ENCODE assay signal across 19 cellular contexts in the genomic region with DNA sequence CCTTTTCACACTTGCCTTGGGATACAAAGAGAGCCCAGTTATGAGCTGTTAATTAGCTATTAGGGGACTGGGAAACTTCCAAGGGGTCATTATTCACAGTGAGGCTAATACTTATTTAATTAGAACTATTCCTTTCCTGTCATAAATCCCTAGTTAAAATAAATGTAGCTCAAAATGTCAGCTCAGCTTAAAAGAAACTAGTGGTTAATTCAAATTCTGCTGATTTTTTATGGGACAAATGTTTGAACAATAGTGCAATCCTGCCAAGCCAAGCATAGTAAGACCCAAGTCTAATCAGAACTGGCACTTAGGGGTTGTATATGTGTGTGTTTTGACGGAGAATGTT.
A peak's percentile ranks its signal among the peaks of the same experiment; 100 is the strongest.
DNase-seq lines count a peak whose midpoint lies in the region; ATAC-seq and TF ChIP-seq lines count a peak whose summit lies in the region.
"Had no signal": no experiment of that assay in that cellular context is flagged by ENCODE, and none has a peak within 500 bp of the region (broad histone marks: within the 10 kb centered on the region; RNA-seq: fewer than 3 reads in every experiment).

No MANE protein-coding gene starts in this region.

- no peaks in the 10 kb centered on the region for H3K9me3 ChIP-seq in CD4-positive, alpha-beta T cell (ENCODE audit: control insufficient read depth, low read length)
- no peaks in the 10 kb centered on the region for H3K9me3 ChIP-seq in OCI-LY1 (ENCODE audit: low read length)
- no peaks in the 10 kb centered on the region for H3K9me3 ChIP-seq in neural progenitor cell (ENCODE audit: low read depth)
- H3K9me3 ChIP-seq: A549, Peyer's patch, SJSA1 had no signal

- H3K27me3 ChIP-seq in CD4-positive, alpha-beta T cell (ENCODE audit: control insufficient read depth, insufficient read depth, low read length), result no peaks in the 10 kb centered on the region
- no peaks in the 10 kb centered on the region for H3K27me3 ChIP-seq in OCI-LY1 (ENCODE audit: insufficient read depth, low read length)
- H3K27me3 ChIP-seq in neural progenitor cell, result no peaks in the 10 kb centered on the region
- H3K27me3 ChIP-seq: Peyer's patch had no signal

- intact Hi-C loops in activated CD4-positive, alpha-beta memory T cell treated with anti-CD3 and anti-CD28 coated beads for 36 hours (cut with micrococcal nuclease), result no loop called here
- intact Hi-C loops in CD4-positive, alpha-beta T cell (cut with DNase I, micrococcal nuclease), result no loop called here

- H3K4me3 ChIP-seq in OCI-LY1 (ENCODE audit: low read depth, low read length, poor library complexity, severe bottlenecking), result no peak overlapping the region
- no peak overlapping the region for H3K4me3 ChIP-seq in neural progenitor cell
- H3K4me3 ChIP-seq: A549, Peyer's patch, SJSA1 had no signal

- no peak overlapping the region for H3K27ac ChIP-seq in CD4-positive, alpha-beta T cell (ENCODE audit: low read depth, low read length)
- peak overlapping the region; percentile 95 for H3K27ac ChIP-seq in OCI-LY1 (ENCODE audit: low read depth, low read length, poor library complexity, severe bottlenecking)
- H3K27ac ChIP-seq in neural progenitor cell, result no peak overlapping the region
- H3K27ac ChIP-seq: A549, KMS-11, SJSA1 had no signal

- ATAC-seq in CD4-positive, alpha-beta T cell (ENCODE audit: poor library complexity), result no peak
- ATAC-seq in HG03378 (IDR thresholded peaks at IDR 0.05; ENCODE audit: unreplicated experiment) (no peak), HG02798 (IDR thresholded peaks at IDR 0.05; ENCODE audit: poor library complexity, unreplicated experiment) (no peak), SK-N-SH treated with all-trans-retinoic acid at 6 μM for 48 hours (no peak)
- ATAC-seq: A549 had no signal

- H4K20me1 ChIP-seq in OCI-LY1 (ENCODE audit: insufficient read depth, low read length) (no peaks in the 10 kb centered on the region), neural progenitor cell (ENCODE audit: low read depth) (no peaks in the 10 kb centered on the region)

- TF ChIP-seq CTCF in CD4-positive, alpha-beta T cell (IDR thresholded peaks at IDR 0.05), result no peak
- no peak for TF ChIP-seq CTCF in OCI-LY1 (IDR thresholded peaks at IDR 0.05; ENCODE audit: low read length)
- no peak for TF ChIP-seq CTCF in neural progenitor cell (IDR thresholded peaks at IDR 0.05)

- H3F3A ChIP-seq in OCI-LY1 (ENCODE audit: insufficient read depth, low read length) (no peaks in the 10 kb centered on the region), neural progenitor cell (ENCODE audit: low read depth) (peaks cover 17% of the 10 kb centered on the region)

- no peaks in the 10 kb centered on the region for H3K9me2 ChIP-seq in OCI-LY1 (ENCODE audit: low read depth, low read length)

- H3K9ac ChIP-seq in OCI-LY1 (ENCODE audit: low read length) (no peak overlapping the region), neural progenitor cell (no peak overlapping the region)
- H3K9ac ChIP-seq: KMS-11 had no signal

- H3K4me2 ChIP-seq in OCI-LY1 (ENCODE audit: low read length), result no peak overlapping the region
- no peak overlapping the region for H3K4me2 ChIP-seq in neural progenitor cell
- H3K4me2 ChIP-seq: A549, KMS-11 had no signal

- no peak for DNase-seq in activated CD4-positive, alpha-beta memory T cell treated with anti-CD3 and anti-CD28 coated beads for 36 hours
- no peak for DNase-seq in activated CD4-positive, alpha-beta memory T cell treated with anti-CD3 and anti-CD28 coated beads, Interleukin-2, amount 10 ng/mL, durations not matched to agents 7 days and 5 days
- no peak for DNase-seq in CD4-positive, alpha-beta T cell
- DNase-seq in neural progenitor cell (ENCODE audit: low spot score), result no peak
- DNase-seq: C1 segment of cervical spinal cord, COR-L47, DMS 273 treated with DMSO at 0.1 percent for 48 hours, DND-41, NCI-H1417 treated with DMSO at 0.1 percent for 48 hours, NCI-H187 treated with DMSO at 0.1 percent for 48 hours, NCI-H226, Peyer's patch had no signal

- H3K4me1 ChIP-seq in OCI-LY1 (ENCODE audit: insufficient read depth, low read length, severe bottlenecking) (peaks cover 60% of the 10 kb centered on the region), neural progenitor cell (peaks cover 20% of the 10 kb centered on the region)
- H3K4me1 ChIP-seq: A549, SJSA1 had no signal

- H3K27me3 Mint-ChIP-seq in activated CD4-positive, alpha-beta memory T cell treated with anti-CD3 and anti-CD28 coated beads for 36 hours, result no peaks in the 10 kb centered on the region
- H3K27me3 Mint-ChIP-seq in activated CD4-positive, alpha-beta memory T cell treated with anti-CD3 and anti-CD28 coated beads, Interleukin-2, amount 10 ng/mL, durations not matched to agents 7 days and 5 days, result no peaks in the 10 kb centered on the region
- no peaks in the 10 kb centered on the region for H3K27me3 Mint-ChIP-seq in CD4-positive, alpha-beta T cell
- H3K27me3 Mint-ChIP-seq in neural progenitor cell (ENCODE audit: insufficient read depth, low read depth), result no peaks in the 10 kb centered on the region

- H3K27ac Mint-ChIP-seq in activated CD4-positive, alpha-beta memory T cell treated with anti-CD3 and anti-CD28 coated beads for 36 hours, result peak overlapping the region; percentile 97
- no peak overlapping the region for H3K27ac Mint-ChIP-seq in activated CD4-positive, alpha-beta memory T cell treated with anti-CD3 and anti-CD28 coated beads, Interleukin-2, amount 10 ng/mL, durations not matched to agents 7 days and 5 days
- peak overlapping the region; percentile 95 for H3K27ac Mint-ChIP-seq in CD4-positive, alpha-beta T cell
- H3K27ac Mint-ChIP-seq in neural progenitor cell, result peak overlapping the region; percentile 74

- H3K9me3 Mint-ChIP-seq in activated CD4-positive, alpha-beta memory T cell treated with anti-CD3 and anti-CD28 coated beads for 36 hours, result no peaks in the 10 kb centered on the region
- no peaks in the 10 kb centered on the region for H3K9me3 Mint-ChIP-seq in activated CD4-positive, alpha-beta memory T cell treated with anti-CD3 and anti-CD28 coated beads, Interleukin-2, amount 10 ng/mL, durations not matched to agents 7 days and 5 days
- H3K9me3 Mint-ChIP-seq in CD4-positive, alpha-beta T cell, result peaks cover 4% of the 10 kb centered on the region
- H3K9me3 Mint-ChIP-seq in neural progenitor cell, result no peaks in the 10 kb centered on the region

- CTCF ChIA-PET in activated CD4-positive, alpha-beta memory T cell treated with anti-CD3 and anti-CD28 coated beads for 36 hours (lab: Charles Lee), result interaction anchor here (1.5 to 9.6 kb wide), 3 partner anchors 18 to 105 kb away, joined by 4 to 150 read pairs (median 48); partner anchors contain the start of gene RASGRP1
- CTCF ChIA-PET in activated CD4-positive, alpha-beta memory T cell treated with anti-CD3 and anti-CD28 coated beads, Interleukin-2, amount 10 ng/mL, durations not matched to agents 7 days and 5 days (lab: Charles Lee), result interaction anchor here (0.6 to 11.7 kb wide), 6 partner anchors 17 to 126 kb away, joined by 4 to 139 read pairs (median 40); partner anchors contain the start of gene RASGRP1
- CTCF ChIA-PET in CD4-positive, alpha-beta T cell (lab: Charles Lee), result interaction anchor here (2.3 to 6.5 kb wide), 3 partner anchors 16 to 105 kb away, joined by 10 to 51 read pairs (median 32); partner anchors contain the start of gene RASGRP1

- H3K36me3 ChIP-seq in OCI-LY1 (ENCODE audit: insufficient read depth, low read length) (no peaks in the 10 kb centered on the region), neural progenitor cell (no peaks in the 10 kb centered on the region)
- H3K36me3 ChIP-seq: Peyer's patch, SJSA1 had no signal

- H3K4me3 Mint-ChIP-seq in activated CD4-positive, alpha-beta memory T cell treated with anti-CD3 and anti-CD28 coated beads for 36 hours, result no peak overlapping the region
- H3K4me3 Mint-ChIP-seq in activated CD4-positive, alpha-beta memory T cell treated with anti-CD3 and anti-CD28 coated beads, Interleukin-2, amount 10 ng/mL, durations not matched to agents 7 days and 5 days, result no peak overlapping the region
- no peak overlapping the region for H3K4me3 Mint-ChIP-seq in CD4-positive, alpha-beta T cell
- no peak overlapping the region for H3K4me3 Mint-ChIP-seq in neural progenitor cell

- H2AFZ ChIP-seq in OCI-LY1 (ENCODE audit: low read length) (no peak overlapping the region), neural progenitor cell (replicated peaks) (no peak overlapping the region)

- POLR2A ChIA-PET in activated CD4-positive, alpha-beta memory T cell treated with anti-CD3 and anti-CD28 coated beads for 36 hours (lab: Charles Lee), result interaction anchor here (1.4 to 7.7 kb wide), 5 partner anchors 16 to 107 kb away, joined by 4 to 133 read pairs (median 37); partner anchors contain the start of gene RASGRP1
- POLR2A ChIA-PET in activated CD4-positive, alpha-beta memory T cell treated with anti-CD3 and anti-CD28 coated beads, Interleukin-2, amount 10 ng/mL, durations not matched to agents 7 days and 5 days (lab: Charles Lee), result interaction anchor here (8.9 to 22.7 kb wide), 4 partner anchors 14 to 106 kb away, joined by 73 to 497 read pairs (median 336); partner anchors contain the start of gene RASGRP1
- POLR2A ChIA-PET in CD4-positive, alpha-beta T cell (lab: Charles Lee), result interaction anchor here (2.2 to 17.4 kb wide), 4 partner anchors 14 to 105 kb away, joined by 27 to 484 read pairs (median 76); partner anchors contain the start of gene RASGRP1

- H3K36me3 Mint-ChIP-seq in activated CD4-positive, alpha-beta memory T cell treated with anti-CD3 and anti-CD28 coated beads for 36 hours, result peaks cover 5% of the 10 kb centered on the region
- H3K36me3 Mint-ChIP-seq in activated CD4-positive, alpha-beta memory T cell treated with anti-CD3 and anti-CD28 coated beads, Interleukin-2, amount 10 ng/mL, durations not matched to agents 7 days and 5 days (ENCODE audit: low read depth), result peaks cover 23% of the 10 kb centered on the region
- no peaks in the 10 kb centered on the region for H3K36me3 Mint-ChIP-seq in CD4-positive, alpha-beta T cell (ENCODE audit: low read depth)
- H3K36me3 Mint-ChIP-seq in neural progenitor cell, result no peaks in the 10 kb centered on the region

- H3K79me2 ChIP-seq in OCI-LY1 (ENCODE audit: insufficient read depth, low read length) (no peaks in the 10 kb centered on the region), neural progenitor cell (ENCODE audit: low read depth) (no peaks in the 10 kb centered on the region)

- H3K4me1 Mint-ChIP-seq in activated CD4-positive, alpha-beta memory T cell treated with anti-CD3 and anti-CD28 coated beads for 36 hours (ENCODE audit: low read depth), result peaks cover 94% of the 10 kb centered on the region
- peaks cover 92% of the 10 kb centered on the region for H3K4me1 Mint-ChIP-seq in activated CD4-positive, alpha-beta memory T cell treated with anti-CD3 and anti-CD28 coated beads, Interleukin-2, amount 10 ng/mL, durations not matched to agents 7 days and 5 days
- H3K4me1 Mint-ChIP-seq in CD4-positive, alpha-beta T cell (ENCODE audit: low read depth), result peaks cover 85% of the 10 kb centered on the region
- H3K4me1 Mint-ChIP-seq in neural progenitor cell, result peaks cover 49% of the 10 kb centered on the region

TF ChIP-seq in SK-N-SH treated with all-trans-retinoic acid at 6 μM for 48 hours, 23 proteins besides CTCF, POLR2A, EP300 and RAD21 (continues in another document):
- TF ChIP-seq ZNF8 (CRISPR knock-in tag; IDR thresholded peaks at IDR 0.05), result no peak
- no peak for TF ChIP-seq ZNF70 (CRISPR knock-in tag; IDR thresholded peaks at IDR 0.05)
- TF ChIP-seq GLIS3 (CRISPR knock-in tag; IDR thresholded peaks at IDR 0.05), result no peak
